ENCODE assay signal across 19 cellular contexts in genomic region chr2:219864154-219864553, GRCh38.
"Had no signal": no experiment of that assay in that cellular context is flagged by ENCODE, and none has a peak within 500 bp of the region (broad histone marks: within the 10 kb centered on the region; RNA-seq: fewer than 3 reads in every experiment).

No MANE protein-coding gene starts in this region.

- H3K4me1 ChIP-seq: colonic mucosa, foreskin keratinocyte, left ventricle myocardium inferior, pancreas had no signal

- H3K36me3 Mint-ChIP-seq: immature natural killer cell had no signal

- H3K4me3 Mint-ChIP-seq: immature natural killer cell, nephron had no signal

- H3K27me3 Mint-ChIP-seq: progenitor cell of endocrine pancreas had no signal

- H3K4me1 Mint-ChIP-seq: immature natural killer cell had no signal

- H3K27ac ChIP-seq: colonic mucosa, foreskin keratinocyte, left ventricle myocardium inferior, pancreas had no signal

- H3K9me3 ChIP-seq: colonic mucosa, left ventricle myocardium inferior, pancreas had no signal

- ATAC-seq: foreskin keratinocyte, left cardiac atrium, pancreas, right cardiac atrium had no signal

- H3K36me3 ChIP-seq: colonic mucosa, left ventricle myocardium inferior, pancreas had no signal

- DNase-seq: colonic mucosa; dermis blood vessel endothelial cell; erythroblast; foreskin keratinocyte; immature natural killer cell; kidney; left cardiac atrium; left ventricle myocardium inferior; mesenchymal stem cell; midbrain; pancreas; right cardiac atrium; small intestine; stimulated activated CD4-positive, alpha-beta T cell treated with anti-CD3 and anti-CD28 coated beads, Interleukin-12 subunit alpha, Interleukin-12 subunit beta, amount 100 ng/mL, for 4 hours; stimulated activated naive CD4-positive, alpha-beta T cell treated with Interleukin-2 at 50 U/mL for 16 hours; trophoblast cell had no signal

- H3K4me3 ChIP-seq: colonic mucosa, left ventricle myocardium inferior, lung, pancreas had no signal

- H3K27ac Mint-ChIP-seq: immature natural killer cell, nephron, progenitor cell of endocrine pancreas had no signal

- H3K27me3 ChIP-seq: colonic mucosa, foreskin keratinocyte, pancreas had no signal
